Comparison of ENCODE assay signal across 19 cellular contexts in the genomic region with DNA sequence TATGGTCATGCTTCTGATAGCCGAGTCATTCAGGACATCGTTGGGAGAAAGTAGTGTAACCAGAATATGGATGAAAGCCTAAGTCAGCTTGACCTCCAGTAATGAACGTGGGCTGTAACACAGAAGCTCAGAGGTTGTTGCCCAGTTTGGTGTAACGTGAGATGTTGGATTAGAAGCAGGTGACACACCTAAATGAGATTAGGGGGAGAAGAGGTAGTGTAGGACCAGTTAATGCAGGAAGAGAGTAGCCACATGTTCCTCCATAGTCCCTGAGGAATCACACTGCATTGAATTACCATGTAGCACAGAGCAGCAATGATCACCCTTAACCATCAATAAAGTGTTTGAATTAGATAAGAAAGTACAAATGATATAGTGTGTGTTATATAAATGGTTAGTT. TPM values are rescaled to one million over a fixed set of nuclear protein-coding genes. Genes with fewer than 3 reads are reported as not detected.
A peak's percentile ranks its signal among the peaks of the same experiment; 100 is the strongest.
DNase-seq lines count a peak whose midpoint lies in the region; FAIRE-seq and TF ChIP-seq lines count a peak whose summit lies in the region.
"Had no signal": no experiment of that assay in that cellular context is flagged by ENCODE, and none has a peak within 500 bp of the region (broad histone marks: within the 10 kb centered on the region; RNA-seq: fewer than 3 reads in every experiment).

No MANE protein-coding gene starts in this region.

- no peaks in the 10 kb centered on the region for H3K9me3 ChIP-seq in neuronal stem cell (replicated peaks in 1 of 2; ENCODE audit: control insufficient read depth in 2 of 2, insufficient read depth in 1 of 2, low read depth in 1 of 2, low read length in 2 of 2)
- H3K9me3 ChIP-seq: MG63 had no signal

- H3K36me3 ChIP-seq in neuronal stem cell (replicated peaks in 1 of 2; ENCODE audit: control insufficient read depth in 2 of 2, insufficient read depth in 2 of 2, low read length in 2 of 2), result peaks cover 14 to 100% of the 10 kb centered on the region in 2 donors

- no peak for TF ChIP-seq CTCF in GM13976 (IDR thresholded peaks at IDR 0.05; ENCODE audit: borderline replicate concordance, control extremely low read depth, extremely low read depth, insufficient read depth, missing control alignments)

- no peak overlapping the region for H2AFZ ChIP-seq in neuronal stem cell (ENCODE audit: low read length)

- H2BK15ac ChIP-seq in neuronal stem cell (ENCODE audit: low read length), result no peak overlapping the region

- no peak for DNase-seq in activated naive CD4-positive, alpha-beta T cell treated with anti-CD3 and anti-CD28 coated beads, Interleukin-2, amount 50 U/mL, for 16 hours
- DNase-seq in NCI-H524 treated with DMSO at 0.1 percent for 48 hours (lab: John Stamatoyannopoulos, UW) (peak; percentile 58), NCI-H82 treated with DMSO at 0.1 percent for 48 hours (lab: John Stamatoyannopoulos, UW; ENCODE audit: unreplicated experiment) (peak; percentile 58), GM13976 (ENCODE audit: low spot score) (no peak), neuronal stem cell (ENCODE audit: low spot score) (no peak), NCI-H526 (lab: John Stamatoyannopoulos, UW) (no peak)
- DNase-seq: C1 segment of cervical spinal cord; CD4-positive, alpha-beta memory T cell; COR-L47; DMS53; IMR-90; KG1; MG63; NCI-H2029; NCI-H774; SHP77 had no signal

- in situ Hi-C loops in GM13976 (cut with MboI; ENCODE audit: low sequenced_read_pairs, unreplicated experiment), result no loop called here

- peak overlapping the region; percentile 32 for H3K27ac Mint-ChIP-seq in activated naive CD4-positive, alpha-beta T cell treated with anti-CD3 and anti-CD28 coated beads, Interleukin-2, amount 50 U/mL, for 24 hours

- no peaks in the 10 kb centered on the region for H3K79me1 ChIP-seq in neuronal stem cell (ENCODE audit: low read depth, low read length)

- no CpG with 5 or more reads among the region's 4 CpGs for WGBS in neuronal stem cell (ENCODE audit: extremely low coverage in 2 of 2, insufficient read length in 2 of 2, insufficient replicate concordance in 1 of 2), 2 donors

- no peak overlapping the region for H3K27ac ChIP-seq in neuronal stem cell (replicated peaks; ENCODE audit: low read length)
- H3K27ac ChIP-seq: RWPE1 had no signal

- no peak overlapping the region for H4K8ac ChIP-seq in neuronal stem cell (ENCODE audit: low read depth, low read length)

- no peak overlapping the region for H3K4ac ChIP-seq in neuronal stem cell (ENCODE audit: low read length)

- no peak overlapping the region for H3K4me3 Mint-ChIP-seq in activated naive CD4-positive, alpha-beta T cell treated with anti-CD3 and anti-CD28 coated beads, Interleukin-2, amount 50 U/mL, for 24 hours
- H3K4me3 Mint-ChIP-seq: CD4-positive, alpha-beta memory T cell had no signal

- no peak overlapping the region for H3K9ac ChIP-seq in neuronal stem cell (ENCODE audit: low read depth, low read length, poor library complexity)

- no peak overlapping the region for H3K4me2 ChIP-seq in neuronal stem cell (ENCODE audit: insufficient read depth, low read length, poor library complexity, severe bottlenecking)

- H3K4me1 ChIP-seq in neuronal stem cell (ENCODE audit: control insufficient read depth in 2 of 2, insufficient read depth in 1 of 2, low read depth in 1 of 2, low read length in 2 of 2), result no peaks in the 10 kb centered on the region

- H2BK5ac ChIP-seq in neuronal stem cell (ENCODE audit: low read length), result no peak overlapping the region

- H2BK12ac ChIP-seq in neuronal stem cell (ENCODE audit: low read length), result no peak overlapping the region

- H2AK5ac ChIP-seq in neuronal stem cell (ENCODE audit: low read depth, low read length), result no peak overlapping the region

- H2BK120ac ChIP-seq in neuronal stem cell (ENCODE audit: low read depth, low read length), result no peak overlapping the region

- H3K9me3 Mint-ChIP-seq in activated naive CD4-positive, alpha-beta T cell treated with anti-CD3 and anti-CD28 coated beads, Interleukin-2, amount 50 U/mL, for 24 hours, result no peaks in the 10 kb centered on the region

- no peak overlapping the region for H4K91ac ChIP-seq in neuronal stem cell (ENCODE audit: low read depth, low read length, poor library complexity)

- no peak overlapping the region for H3K14ac ChIP-seq in neuronal stem cell (ENCODE audit: low read length)

- no peak overlapping the region for H3K23ac ChIP-seq in neuronal stem cell (ENCODE audit: low read depth, low read length, poor library complexity)

- peak; percentile 24 for FAIRE-seq in islet of Langerhans (lab: Jason Lieb, UNC)

- H3K36me3 Mint-ChIP-seq in activated naive CD4-positive, alpha-beta T cell treated with anti-CD3 and anti-CD28 coated beads, Interleukin-2, amount 50 U/mL, for 24 hours, result peaks cover 27% of the 10 kb centered on the region

- peaks cover 0 to 6% (median 0%) of the 10 kb centered on the region in 3 experiments for H3K27me3 ChIP-seq in neuronal stem cell (ENCODE audit: control insufficient read depth in 3 of 3, insufficient read depth in 3 of 3, low read depth in 1 of 3, low read length in 3 of 3)
- H3K27me3 ChIP-seq: MG63 had no signal

- no peak overlapping the region for H3K18ac ChIP-seq in neuronal stem cell (ENCODE audit: low read length)

- no peaks in the 10 kb centered on the region for H3K27me3 Mint-ChIP-seq in activated naive CD4-positive, alpha-beta T cell treated with anti-CD3 and anti-CD28 coated beads, Interleukin-2, amount 50 U/mL, for 24 hours
- H3K27me3 Mint-ChIP-seq: CD4-positive, alpha-beta memory T cell had no signal

- no peaks in the 10 kb centered on the region for H3K4me1 Mint-ChIP-seq in activated naive CD4-positive, alpha-beta T cell treated with anti-CD3 and anti-CD28 coated beads, Interleukin-2, amount 50 U/mL, for 24 hours

- H3K4me3 ChIP-seq in neuronal stem cell (ENCODE audit: low read length in 2 of 2), result no peak overlapping the region
- H3K4me3 ChIP-seq: MG63 had no signal

RNA-seq across cellular contexts. Expression of gene FBXO7, which starts 20.4 kb away (rescaled TPM):
- 46.7 TPM for polyA plus RNA-seq in neuronal stem cell (2013, experiment 1 of 2)
- polyA plus RNA-seq in neuronal stem cell (2013, experiment 2 of 2), result 46.3 TPM

RNA-seq across cellular contexts. Expression of gene BPIFC, which starts 30.7 kb away (rescaled TPM):
- polyA plus RNA-seq in neuronal stem cell (2013, experiment 1 of 2), result not detected
- not detected for polyA plus RNA-seq in neuronal stem cell (2013, experiment 2 of 2)
- polyA plus RNA-seq: CD4-positive, alpha-beta memory T cell; IMR-90 had no signal

Comparison
In these comparisons a context has a peak if more than half of its experiments do, and no peak if none do; other contexts are left out.
1. DNase-seq: peak in NCI-H524 treated with DMSO at 0.1 percent for 48 hours (single experiment) and NCI-H82 treated with DMSO at 0.1 percent for 48 hours (single experiment); none in activated naive CD4-positive, alpha-beta T cell treated with anti-CD3 and anti-CD28 coated beads, Interleukin-2, amount 50 U/mL, for 16 hours (single experiment), GM13976 (single experiment), neuronal stem cell (single experiment) and NCI-H526 (0 of 2).